In the genomic region with DNA sequence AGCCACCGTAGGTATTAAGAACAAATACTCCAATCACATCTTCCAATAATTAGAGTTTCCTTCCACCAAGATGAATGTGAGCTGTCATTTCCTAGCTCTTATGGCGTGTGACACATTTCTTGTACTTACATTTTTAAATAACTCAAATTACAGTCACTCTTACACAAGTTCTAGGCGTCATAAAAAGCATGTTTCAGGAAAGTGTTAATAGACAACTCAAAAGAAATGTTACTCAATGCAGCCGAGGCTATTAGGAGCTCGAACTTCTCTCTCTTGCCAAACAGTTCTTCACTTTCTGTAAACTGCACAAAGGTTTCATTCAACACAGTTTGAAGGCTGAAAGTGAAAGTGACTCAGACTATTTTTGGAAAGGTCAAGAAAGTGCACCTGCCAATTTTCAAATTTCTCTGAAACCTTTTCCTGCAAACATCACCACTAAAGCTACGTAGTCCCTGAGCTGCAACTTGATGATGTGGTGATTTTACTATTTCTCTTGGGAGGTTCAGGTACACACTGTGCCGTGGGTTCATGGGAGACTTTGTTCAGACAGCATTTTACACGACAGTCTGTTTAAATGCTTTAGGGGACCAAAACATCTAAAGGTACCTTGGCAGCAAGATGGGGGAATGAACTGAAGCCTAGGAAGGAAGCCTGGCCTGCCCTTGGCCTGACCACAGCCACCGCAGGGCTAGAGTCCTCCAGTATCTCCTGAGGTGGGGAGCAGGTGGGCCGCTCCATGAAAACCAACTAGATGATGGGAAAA, we compare ENCODE assay signal across 8 cellular contexts.
DNase-seq lines count a peak whose midpoint lies in the region; ATAC-seq and TF ChIP-seq lines count a peak whose summit lies in the region.

No MANE protein-coding gene starts in this region.

- no peak for DNase-seq in CD4-positive, alpha-beta T cell
- DNase-seq in activated naive CD8-positive, alpha-beta T cell treated with anti-CD3 and anti-CD28 coated beads for 36 hours = peak; percentile 28
- DNase-seq in islet precursor cell (peak; percentile 29), thyroid gland (no peak), putamen (ENCODE audit: low spot score) (no peak), NCI-H1092 (lab: John Stamatoyannopoulos, UW) (no peak)

- POLR2A ChIA-PET in CD4-positive, alpha-beta T cell (lab: Charles Lee) = interaction anchor here (1.0 to 1.4 kb wide), 2 partner anchors 13 to 14 kb away, joined by 3 read pairs; no protein-coding TSS in a partner anchor

- H3K27me3 Mint-ChIP-seq in CD4-positive, alpha-beta T cell = no peaks in the 10 kb centered on the region
- no peaks in the 10 kb centered on the region for H3K27me3 Mint-ChIP-seq in activated naive CD8-positive, alpha-beta T cell treated with anti-CD3 and anti-CD28 coated beads for 36 hours

- WGBS in thyroid gland, 2 donors = 50 to 55% methylated on average over 10 of the region's 10 CpGs

- H3K9me3 Mint-ChIP-seq in CD4-positive, alpha-beta T cell = no peaks in the 10 kb centered on the region
- H3K9me3 Mint-ChIP-seq in activated naive CD8-positive, alpha-beta T cell treated with anti-CD3 and anti-CD28 coated beads for 36 hours = peaks cover 11% of the 10 kb centered on the region

- intact Hi-C loops in CD4-positive, alpha-beta T cell (cut with DNase I, micrococcal nuclease) = no loop called here
- intact Hi-C loops in thyroid gland (cut with DNase I) = no loop called here

- no peaks in the 10 kb centered on the region for H3K36me3 Mint-ChIP-seq in CD4-positive, alpha-beta T cell (ENCODE audit: low read depth)
- peaks cover 47% of the 10 kb centered on the region for H3K36me3 Mint-ChIP-seq in activated naive CD8-positive, alpha-beta T cell treated with anti-CD3 and anti-CD28 coated beads for 36 hours

- H3K36me3 ChIP-seq in thyroid gland = no peaks in the 10 kb centered on the region

- H3K4me3 ChIP-seq in thyroid gland (replicated peaks in 1 of 3) = no peak overlapping the region

- TF ChIP-seq POLR2A in thyroid gland (IDR thresholded peaks at IDR 0.05) = no peak

- TF ChIP-seq CTCF in CD4-positive, alpha-beta T cell (IDR thresholded peaks at IDR 0.05) = no peak
- no peak for TF ChIP-seq CTCF in thyroid gland (IDR thresholded peaks at IDR 0.05)

- CTCF ChIA-PET in CD4-positive, alpha-beta T cell (lab: Charles Lee) = no interaction called here

- H3K27me3 ChIP-seq in CD4-positive, alpha-beta T cell (ENCODE audit: control insufficient read depth, insufficient read depth, low read length) = no peaks in the 10 kb centered on the region
- no peaks in the 10 kb centered on the region for H3K27me3 ChIP-seq in thyroid gland

- H3K9me3 ChIP-seq in CD4-positive, alpha-beta T cell (ENCODE audit: control insufficient read depth, low read length) = no peaks in the 10 kb centered on the region
- no peaks in the 10 kb centered on the region for H3K9me3 ChIP-seq in thyroid gland

- peak overlapping the region; percentile 62 for H3K4me3 Mint-ChIP-seq in CD4-positive, alpha-beta T cell
- peak overlapping the region; percentile 66 for H3K4me3 Mint-ChIP-seq in activated naive CD8-positive, alpha-beta T cell treated with anti-CD3 and anti-CD28 coated beads for 36 hours

- H3K27ac ChIP-seq in CD4-positive, alpha-beta T cell (ENCODE audit: low read depth, low read length) = peak overlapping the region; percentile 16
- H3K27ac ChIP-seq in thyroid gland = peak overlapping the region; percentile 59 to 71 (median 68)

- H3K4me1 Mint-ChIP-seq in CD4-positive, alpha-beta T cell (ENCODE audit: low read depth) = peaks cover 21% of the 10 kb centered on the region
- H3K4me1 Mint-ChIP-seq in activated naive CD8-positive, alpha-beta T cell treated with anti-CD3 and anti-CD28 coated beads for 36 hours = peaks cover 54% of the 10 kb centered on the region

- ATAC-seq in CD4-positive, alpha-beta T cell (ENCODE audit: poor library complexity) = peak; percentile 48
- ATAC-seq in GM19455 (IDR thresholded peaks at IDR 0.05; ENCODE audit: unreplicated experiment) (peak; percentile 73), HG03520 (IDR thresholded peaks at IDR 0.05; ENCODE audit: unreplicated experiment) (peak; percentile 71)

- peaks cover 12 to 20% of the 10 kb centered on the region in 2 donors for H3K4me1 ChIP-seq in thyroid gland

- H3K27ac Mint-ChIP-seq in CD4-positive, alpha-beta T cell = peak overlapping the region; percentile 13
- H3K27ac Mint-ChIP-seq in activated naive CD8-positive, alpha-beta T cell treated with anti-CD3 and anti-CD28 coated beads for 36 hours = peak overlapping the region; percentile 98

Comparison
In these comparisons a context has a peak if more than half of its experiments do, and no peak if none do; other contexts are left out.
1. DNase-seq: peak in activated naive CD8-positive, alpha-beta T cell treated with anti-CD3 and anti-CD28 coated beads for 36 hours (single experiment) and islet precursor cell (single experiment); none in CD4-positive, alpha-beta T cell (0 of 10), thyroid gland (0 of 2), putamen (single experiment) and NCI-H1092 (single experiment).
2. Peak in every context shown above with its lines, with median percentiles within 50 percentile points of each other: ATAC-seq.